ENCODE assay signal across 1 cellular context in genomic region chr3:125214738-125215137, GRCh38.
TF ChIP-seq lines count a peak whose summit lies in the region.

No MANE protein-coding gene starts in this region.

TF ChIP-seq in GM12878, 131 proteins besides CTCF, POLR2A, EP300 and RAD21 (continued from another document):
- TF ChIP-seq, protein P1, sequence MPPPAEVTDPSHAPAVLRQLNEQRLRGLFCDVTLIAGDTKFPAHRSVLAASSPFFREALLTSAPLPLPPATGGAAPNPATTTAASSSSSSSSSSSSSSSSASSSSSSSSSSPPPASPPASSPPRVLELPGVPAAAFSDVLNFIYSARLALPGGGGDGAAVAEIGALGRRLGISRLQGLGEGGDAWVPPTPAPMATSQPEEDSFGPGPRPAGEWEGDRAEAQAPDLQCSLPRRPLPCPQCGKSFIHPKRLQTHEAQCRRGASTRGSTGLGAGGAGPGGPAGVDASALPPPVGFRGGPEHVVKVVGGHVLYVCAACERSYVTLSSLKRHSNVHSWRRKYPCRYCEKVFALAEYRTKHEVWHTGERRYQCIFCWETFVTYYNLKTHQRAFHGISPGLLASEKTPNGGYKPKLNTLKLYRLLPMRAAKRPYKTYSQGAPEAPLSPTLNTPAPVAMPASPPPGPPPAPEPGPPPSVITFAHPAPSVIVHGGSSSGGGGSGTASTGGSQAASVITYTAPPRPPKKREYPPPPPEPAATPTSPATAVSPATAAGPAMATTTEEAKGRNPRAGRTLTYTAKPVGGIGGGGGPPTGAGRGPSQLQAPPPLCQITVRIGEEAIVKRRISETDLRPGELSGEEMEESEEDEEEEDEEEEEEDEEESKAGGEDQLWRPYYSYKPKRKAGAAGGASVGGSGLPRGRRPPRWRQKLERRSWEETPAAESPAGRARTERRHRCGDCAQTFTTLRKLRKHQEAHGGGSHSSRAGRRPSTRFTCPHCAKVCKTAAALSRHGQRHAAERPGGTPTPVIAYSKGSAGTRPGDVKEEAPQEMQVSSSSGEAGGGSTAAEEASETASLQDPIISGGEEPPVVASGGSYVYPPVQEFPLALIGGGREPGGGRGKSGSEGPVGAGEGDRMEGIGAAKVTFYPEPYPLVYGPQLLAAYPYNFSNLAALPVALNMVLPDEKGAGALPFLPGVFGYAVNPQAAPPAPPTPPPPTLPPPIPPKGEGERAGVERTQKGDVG (CRISPR knock-in tag; IDR thresholded peaks at IDR 0.05), result no peak
- TF ChIP-seq BACH1 (IDR thresholded peaks at IDR 0.05; ENCODE audit: borderline replicate concordance) (0 out of 2 replicates have a peak, but pooled peaks have one; percentile 20), NR2F1 (conservative IDR thresholded peaks at IDR 0.05) (no peak), SMAD1 (IDR thresholded peaks at IDR 0.05; ENCODE audit: low read depth, partially characterized antibody) (no peak), ZNF622 (IDR thresholded peaks at IDR 0.05) (no peak), ESRRA (IDR thresholded peaks at IDR 0.05; ENCODE audit: low read length) (no peak)
- TF ChIP-seq, protein P2, sequence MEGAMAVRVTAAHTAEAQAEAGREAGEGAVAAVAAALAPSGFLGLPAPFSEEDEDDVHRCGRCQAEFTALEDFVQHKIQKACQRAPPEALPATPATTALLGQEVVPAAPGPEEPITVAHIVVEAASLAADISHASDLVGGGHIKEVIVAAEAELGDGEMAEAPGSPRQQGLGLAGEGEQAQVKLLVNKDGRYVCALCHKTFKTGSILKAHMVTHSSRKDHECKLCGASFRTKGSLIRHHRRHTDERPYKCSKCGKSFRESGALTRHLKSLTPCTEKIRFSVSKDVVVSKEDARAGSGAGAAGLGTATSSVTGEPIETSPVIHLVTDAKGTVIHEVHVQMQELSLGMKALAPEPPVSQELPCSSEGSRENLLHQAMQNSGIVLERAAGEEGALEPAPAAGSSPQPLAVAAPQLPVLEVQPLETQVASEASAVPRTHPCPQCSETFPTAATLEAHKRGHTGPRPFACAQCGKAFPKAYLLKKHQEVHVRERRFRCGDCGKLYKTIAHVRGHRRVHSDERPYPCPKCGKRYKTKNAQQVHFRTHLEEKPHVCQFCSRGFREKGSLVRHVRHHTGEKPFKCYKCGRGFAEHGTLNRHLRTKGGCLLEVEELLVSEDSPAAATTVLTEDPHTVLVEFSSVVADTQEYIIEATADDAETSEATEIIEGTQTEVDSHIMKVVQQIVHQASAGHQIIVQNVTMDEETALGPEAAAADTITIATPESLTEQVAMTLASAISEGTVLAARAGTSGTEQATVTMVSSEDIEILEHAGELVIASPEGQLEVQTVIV (IDR thresholded peaks at IDR 0.05; ENCODE audit: borderline replicate concordance, partially characterized antibody), result no peak
TF ChIP-seq in GM12878: peak in this region for 3.
